In the genomic region with DNA sequence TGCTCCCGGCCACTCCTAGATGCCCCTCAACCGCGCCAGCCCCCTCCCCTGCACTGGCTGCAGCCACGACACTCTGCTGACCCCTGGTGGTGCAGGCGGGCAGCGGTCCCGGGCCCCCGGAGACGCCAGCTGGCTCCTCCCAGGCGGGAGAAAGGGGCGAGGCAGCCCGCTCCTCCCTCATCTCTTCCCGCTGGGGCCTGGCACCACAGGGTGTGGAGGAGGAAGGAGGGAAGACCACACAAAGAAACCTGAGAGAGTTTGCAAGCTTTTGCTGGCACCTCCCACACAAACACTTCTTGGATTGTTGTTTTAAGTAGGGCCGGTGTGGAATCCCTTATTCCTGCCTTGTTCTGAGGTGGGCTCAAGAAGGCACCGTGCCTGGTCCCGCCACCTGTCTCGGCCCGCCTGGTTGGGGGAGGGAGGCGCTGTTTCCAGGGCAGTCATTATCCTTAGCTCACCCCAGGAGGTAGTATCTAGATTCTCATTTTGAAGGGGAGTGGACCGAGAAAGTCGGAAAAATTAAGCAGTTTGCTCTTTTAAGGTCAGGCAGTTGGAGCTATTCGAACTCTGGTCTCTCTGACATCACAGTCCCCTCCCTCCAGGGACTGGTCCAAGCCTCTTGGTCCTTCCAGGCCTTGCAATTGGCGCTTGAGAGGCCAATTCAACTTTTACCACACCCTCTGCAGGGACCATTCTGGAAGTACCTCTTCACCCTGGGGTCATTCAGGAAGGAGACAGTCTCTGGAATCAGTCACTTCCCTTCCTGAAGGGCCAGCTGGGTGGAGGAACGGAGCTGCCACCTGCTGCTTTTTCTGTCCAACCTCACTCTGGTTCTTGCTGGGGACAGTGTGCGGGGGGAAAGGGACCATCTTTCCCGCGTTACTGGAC, we compare ENCODE assay signal across 2 cellular contexts.
A peak's percentile ranks its signal among the peaks of the same experiment; 100 is the strongest.
TF ChIP-seq lines count a peak whose summit lies in the region.

No MANE protein-coding gene starts in this region.

TF ChIP-seq in IMR-90, 13 proteins besides CTCF, POLR2A, EP300 and RAD21:
- TF ChIP-seq SMC3 (IDR thresholded peaks at IDR 0.05; ENCODE audit: low read depth, low read length) (peak; percentile 60), RFX5 (IDR thresholded peaks at IDR 0.05; ENCODE audit: low read depth, low read length) (no peak), MAZ (IDR thresholded peaks at IDR 0.05; ENCODE audit: borderline replicate concordance, low read depth, low read length) (peak; percentile 99)

TF ChIP-seq in endothelial cell of umbilical vein, 7 proteins besides CTCF, POLR2A, EP300 and RAD21:
- TF ChIP-seq MYC (IDR thresholded peaks at IDR 0.05; ENCODE audit: low read depth, low read length) (peak; percentile 12), POLR2AphosphoS5 (IDR thresholded peaks at IDR 0.05; ENCODE audit: insufficient read depth, low read depth, low read length) (peak; percentile 36), EZH2 (IDR thresholded peaks at IDR 0.05; ENCODE audit: borderline replicate concordance, low read depth, low read length, severe bottlenecking) (no peak)
TF ChIP-seq in endothelial cell of umbilical vein: peak in this region for 2.
